In the genomic region with DNA sequence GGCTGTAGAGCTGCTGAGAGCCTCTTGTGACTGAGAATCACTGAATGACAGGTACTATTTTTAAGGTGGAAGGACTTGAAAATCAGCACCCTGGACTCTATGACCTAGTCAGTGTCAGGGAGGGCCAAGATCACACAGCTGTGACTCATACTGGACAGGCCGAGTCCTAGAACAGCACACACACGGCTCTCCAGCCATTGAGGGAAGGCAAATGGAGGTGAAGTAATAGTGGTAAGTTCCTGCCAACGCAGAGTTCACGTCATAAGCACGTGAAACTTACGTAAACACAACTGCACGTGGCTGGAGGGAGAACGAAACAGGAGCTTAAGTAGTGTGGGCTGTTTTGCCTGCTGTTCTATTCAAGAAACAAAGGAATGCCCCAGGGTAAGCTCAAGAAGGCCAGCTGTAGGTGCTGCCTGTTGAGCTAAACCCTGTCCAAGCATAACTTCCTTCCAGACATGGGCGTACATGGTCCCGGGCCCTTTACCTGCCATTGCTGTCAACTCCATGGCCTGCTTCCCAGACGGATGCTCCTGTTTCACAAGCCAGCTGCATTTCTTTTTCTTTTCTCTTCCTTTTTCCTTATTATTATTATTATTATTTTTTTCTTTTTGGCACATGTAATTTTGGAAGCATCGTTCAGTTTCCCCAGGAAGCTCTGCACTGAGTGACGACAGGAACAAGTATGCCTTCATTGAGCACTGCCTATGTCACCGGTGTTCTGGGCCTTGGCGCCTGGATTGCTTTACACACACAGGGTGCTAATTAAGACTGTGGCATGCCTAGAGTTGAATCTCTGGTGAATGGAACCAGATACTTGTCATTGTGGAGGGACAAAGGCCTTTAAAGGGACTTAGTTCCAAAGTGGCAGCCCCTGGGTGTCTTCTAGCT, we compare ENCODE assay signal across 1 cellular context.
TF ChIP-seq lines count a peak whose summit lies in the region.

No MANE protein-coding gene starts in this region.

TF ChIP-seq in GM23338, 12 proteins besides CTCF, POLR2A, EP300 and RAD21 (continued from another document):
- TF ChIP-seq, protein P1, sequence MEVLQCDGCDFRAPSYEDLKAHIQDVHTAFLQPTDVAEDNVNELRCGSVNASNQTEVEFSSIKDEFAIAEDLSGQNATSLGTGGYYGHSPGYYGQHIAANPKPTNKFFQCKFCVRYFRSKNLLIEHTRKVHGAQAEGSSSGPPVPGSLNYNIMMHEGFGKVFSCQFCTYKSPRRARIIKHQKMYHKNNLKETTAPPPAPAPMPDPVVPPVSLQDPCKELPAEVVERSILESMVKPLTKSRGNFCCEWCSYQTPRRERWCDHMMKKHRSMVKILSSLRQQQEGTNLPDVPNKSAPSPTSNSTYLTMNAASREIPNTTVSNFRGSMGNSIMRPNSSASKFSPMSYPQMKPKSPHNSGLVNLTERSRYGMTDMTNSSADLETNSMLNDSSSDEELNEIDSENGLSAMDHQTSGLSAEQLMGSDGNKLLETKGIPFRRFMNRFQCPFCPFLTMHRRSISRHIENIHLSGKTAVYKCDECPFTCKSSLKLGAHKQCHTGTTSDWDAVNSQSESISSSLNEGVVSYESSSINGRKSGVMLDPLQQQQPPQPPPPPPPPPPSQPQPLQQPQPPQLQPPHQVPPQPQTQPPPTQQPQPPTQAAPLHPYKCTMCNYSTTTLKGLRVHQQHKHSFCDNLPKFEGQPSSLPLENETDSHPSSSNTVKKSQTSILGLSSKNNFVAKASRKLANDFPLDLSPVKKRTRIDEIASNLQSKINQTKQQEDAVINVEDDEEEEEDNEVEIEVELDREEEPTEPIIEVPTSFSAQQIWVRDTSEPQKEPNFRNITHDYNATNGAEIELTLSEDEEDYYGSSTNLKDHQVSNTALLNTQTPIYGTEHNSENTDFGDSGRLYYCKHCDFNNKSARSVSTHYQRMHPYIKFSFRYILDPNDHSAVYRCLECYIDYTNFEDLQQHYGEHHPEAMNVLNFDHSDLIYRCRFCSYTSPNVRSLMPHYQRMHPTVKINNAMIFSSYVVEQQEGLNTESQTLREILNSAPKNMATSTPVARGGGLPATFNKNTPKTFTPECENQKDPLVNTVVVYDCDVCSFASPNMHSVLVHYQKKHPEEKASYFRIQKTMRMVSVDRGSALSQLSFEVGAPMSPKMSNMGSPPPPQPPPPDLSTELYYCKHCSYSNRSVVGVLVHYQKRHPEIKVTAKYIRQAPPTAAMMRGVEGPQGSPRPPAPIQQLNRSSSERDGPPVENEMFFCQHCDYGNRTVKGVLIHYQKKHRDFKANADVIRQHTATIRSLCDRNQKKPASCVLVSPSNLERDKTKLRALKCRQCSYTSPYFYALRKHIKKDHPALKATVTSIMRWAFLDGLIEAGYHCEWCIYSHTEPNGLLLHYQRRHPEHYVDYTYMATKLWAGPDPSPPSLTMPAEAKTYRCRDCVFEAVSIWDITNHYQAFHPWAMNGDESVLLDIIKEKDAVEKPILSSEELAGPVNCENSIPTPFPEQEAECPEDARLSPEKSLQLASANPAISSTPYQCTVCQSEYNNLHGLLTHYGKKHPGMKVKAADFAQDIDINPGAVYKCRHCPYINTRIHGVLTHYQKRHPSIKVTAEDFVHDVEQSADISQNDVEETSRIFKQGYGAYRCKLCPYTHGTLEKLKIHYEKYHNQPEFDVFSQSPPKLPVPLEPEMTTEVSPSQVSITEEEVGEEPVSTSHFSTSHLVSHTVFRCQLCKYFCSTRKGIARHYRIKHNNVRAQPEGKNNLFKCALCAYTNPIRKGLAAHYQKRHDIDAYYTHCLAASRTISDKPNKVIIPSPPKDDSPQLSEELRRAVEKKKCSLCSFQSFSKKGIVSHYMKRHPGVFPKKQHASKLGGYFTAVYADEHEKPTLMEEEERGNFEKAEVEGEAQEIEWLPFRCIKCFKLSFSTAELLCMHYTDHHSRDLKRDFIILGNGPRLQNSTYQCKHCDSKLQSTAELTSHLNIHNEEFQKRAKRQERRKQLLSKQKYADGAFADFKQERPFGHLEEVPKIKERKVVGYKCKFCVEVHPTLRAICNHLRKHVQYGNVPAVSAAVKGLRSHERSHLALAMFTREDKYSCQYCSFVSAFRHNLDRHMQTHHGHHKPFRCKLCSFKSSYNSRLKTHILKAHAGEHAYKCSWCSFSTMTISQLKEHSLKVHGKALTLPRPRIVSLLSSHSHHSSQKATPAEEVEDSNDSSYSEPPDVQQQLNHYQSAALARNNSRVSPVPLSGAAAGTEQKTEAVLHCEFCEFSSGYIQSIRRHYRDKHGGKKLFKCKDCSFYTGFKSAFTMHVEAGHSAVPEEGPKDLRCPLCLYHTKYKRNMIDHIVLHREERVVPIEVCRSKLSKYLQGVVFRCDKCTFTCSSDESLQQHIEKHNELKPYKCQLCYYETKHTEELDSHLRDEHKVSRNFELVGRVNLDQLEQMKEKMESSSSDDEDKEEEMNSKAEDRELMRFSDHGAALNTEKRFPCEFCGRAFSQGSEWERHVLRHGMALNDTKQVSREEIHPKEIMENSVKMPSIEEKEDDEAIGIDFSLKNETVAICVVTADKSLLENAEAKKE (CRISPR knock-in tag; IDR thresholded peaks at IDR 0.05), result no peak
- TF ChIP-seq JUNB (IDR thresholded peaks at IDR 0.05; ENCODE audit: unreplicated experiment), result no peak
- TF ChIP-seq, protein P2, sequence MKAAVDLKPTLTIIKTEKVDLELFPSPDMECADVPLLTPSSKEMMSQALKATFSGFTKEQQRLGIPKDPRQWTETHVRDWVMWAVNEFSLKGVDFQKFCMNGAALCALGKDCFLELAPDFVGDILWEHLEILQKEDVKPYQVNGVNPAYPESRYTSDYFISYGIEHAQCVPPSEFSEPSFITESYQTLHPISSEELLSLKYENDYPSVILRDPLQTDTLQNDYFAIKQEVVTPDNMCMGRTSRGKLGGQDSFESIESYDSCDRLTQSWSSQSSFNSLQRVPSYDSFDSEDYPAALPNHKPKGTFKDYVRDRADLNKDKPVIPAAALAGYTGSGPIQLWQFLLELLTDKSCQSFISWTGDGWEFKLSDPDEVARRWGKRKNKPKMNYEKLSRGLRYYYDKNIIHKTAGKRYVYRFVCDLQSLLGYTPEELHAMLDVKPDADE (IDR thresholded peaks at IDR 0.05), result no peak
- TF ChIP-seq POLR2AphosphoS5 (IDR thresholded peaks at IDR 0.05; ENCODE audit: low read depth), result no peak
- no peak for TF ChIP-seq NANOG (IDR thresholded peaks at IDR 0.05; ENCODE audit: borderline replicate concordance)
- no peak for TF ChIP-seq ZNF114 (CRISPR knock-in tag; IDR thresholded peaks at IDR 0.05)
- TF ChIP-seq, protein P3, sequence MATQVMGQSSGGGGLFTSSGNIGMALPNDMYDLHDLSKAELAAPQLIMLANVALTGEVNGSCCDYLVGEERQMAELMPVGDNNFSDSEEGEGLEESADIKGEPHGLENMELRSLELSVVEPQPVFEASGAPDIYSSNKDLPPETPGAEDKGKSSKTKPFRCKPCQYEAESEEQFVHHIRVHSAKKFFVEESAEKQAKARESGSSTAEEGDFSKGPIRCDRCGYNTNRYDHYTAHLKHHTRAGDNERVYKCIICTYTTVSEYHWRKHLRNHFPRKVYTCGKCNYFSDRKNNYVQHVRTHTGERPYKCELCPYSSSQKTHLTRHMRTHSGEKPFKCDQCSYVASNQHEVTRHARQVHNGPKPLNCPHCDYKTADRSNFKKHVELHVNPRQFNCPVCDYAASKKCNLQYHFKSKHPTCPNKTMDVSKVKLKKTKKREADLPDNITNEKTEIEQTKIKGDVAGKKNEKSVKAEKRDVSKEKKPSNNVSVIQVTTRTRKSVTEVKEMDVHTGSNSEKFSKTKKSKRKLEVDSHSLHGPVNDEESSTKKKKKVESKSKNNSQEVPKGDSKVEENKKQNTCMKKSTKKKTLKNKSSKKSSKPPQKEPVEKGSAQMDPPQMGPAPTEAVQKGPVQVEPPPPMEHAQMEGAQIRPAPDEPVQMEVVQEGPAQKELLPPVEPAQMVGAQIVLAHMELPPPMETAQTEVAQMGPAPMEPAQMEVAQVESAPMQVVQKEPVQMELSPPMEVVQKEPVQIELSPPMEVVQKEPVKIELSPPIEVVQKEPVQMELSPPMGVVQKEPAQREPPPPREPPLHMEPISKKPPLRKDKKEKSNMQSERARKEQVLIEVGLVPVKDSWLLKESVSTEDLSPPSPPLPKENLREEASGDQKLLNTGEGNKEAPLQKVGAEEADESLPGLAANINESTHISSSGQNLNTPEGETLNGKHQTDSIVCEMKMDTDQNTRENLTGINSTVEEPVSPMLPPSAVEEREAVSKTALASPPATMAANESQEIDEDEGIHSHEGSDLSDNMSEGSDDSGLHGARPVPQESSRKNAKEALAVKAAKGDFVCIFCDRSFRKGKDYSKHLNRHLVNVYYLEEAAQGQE (IDR thresholded peaks at IDR 0.05; ENCODE audit: unreplicated experiment), result no peak
